ENCODE assay signal across 1 cellular context in the genomic region with DNA sequence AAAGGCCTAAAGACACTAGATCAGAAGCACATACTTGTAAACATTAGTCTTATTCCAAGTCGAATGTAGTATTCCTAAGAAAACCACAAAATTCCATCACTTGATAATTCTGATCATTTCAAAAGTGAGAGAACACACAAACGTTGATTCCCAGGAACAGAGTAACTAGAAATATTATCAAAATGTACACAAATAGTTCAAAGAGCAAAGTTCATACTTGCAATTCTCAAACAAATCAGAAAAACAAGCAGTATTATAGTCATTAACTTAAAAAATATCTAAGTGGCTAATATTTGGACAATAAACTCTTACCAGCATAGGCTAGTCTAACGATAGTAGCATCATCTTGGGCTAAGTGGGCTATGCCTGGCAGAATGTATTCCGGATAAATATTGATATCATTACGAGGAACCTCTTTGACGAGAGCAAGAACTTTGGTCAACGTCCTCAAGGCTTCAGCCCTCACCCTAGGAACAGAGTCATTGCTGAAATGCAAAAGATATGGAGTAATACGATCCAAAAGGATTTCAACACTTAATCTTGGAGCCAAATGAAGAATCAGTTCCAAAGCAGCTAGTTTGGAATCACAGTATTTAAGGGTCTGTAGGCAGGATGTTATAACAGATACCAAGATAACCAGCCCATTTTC.
A peak's percentile ranks its signal among the peaks of the same experiment; 100 is the strongest.
TF ChIP-seq lines count a peak whose summit lies in the region.

No MANE protein-coding gene starts in this region.

TF ChIP-seq in HepG2, 621 proteins besides CTCF, POLR2A, EP300 and RAD21:
- TF ChIP-seq, protein P1, sequence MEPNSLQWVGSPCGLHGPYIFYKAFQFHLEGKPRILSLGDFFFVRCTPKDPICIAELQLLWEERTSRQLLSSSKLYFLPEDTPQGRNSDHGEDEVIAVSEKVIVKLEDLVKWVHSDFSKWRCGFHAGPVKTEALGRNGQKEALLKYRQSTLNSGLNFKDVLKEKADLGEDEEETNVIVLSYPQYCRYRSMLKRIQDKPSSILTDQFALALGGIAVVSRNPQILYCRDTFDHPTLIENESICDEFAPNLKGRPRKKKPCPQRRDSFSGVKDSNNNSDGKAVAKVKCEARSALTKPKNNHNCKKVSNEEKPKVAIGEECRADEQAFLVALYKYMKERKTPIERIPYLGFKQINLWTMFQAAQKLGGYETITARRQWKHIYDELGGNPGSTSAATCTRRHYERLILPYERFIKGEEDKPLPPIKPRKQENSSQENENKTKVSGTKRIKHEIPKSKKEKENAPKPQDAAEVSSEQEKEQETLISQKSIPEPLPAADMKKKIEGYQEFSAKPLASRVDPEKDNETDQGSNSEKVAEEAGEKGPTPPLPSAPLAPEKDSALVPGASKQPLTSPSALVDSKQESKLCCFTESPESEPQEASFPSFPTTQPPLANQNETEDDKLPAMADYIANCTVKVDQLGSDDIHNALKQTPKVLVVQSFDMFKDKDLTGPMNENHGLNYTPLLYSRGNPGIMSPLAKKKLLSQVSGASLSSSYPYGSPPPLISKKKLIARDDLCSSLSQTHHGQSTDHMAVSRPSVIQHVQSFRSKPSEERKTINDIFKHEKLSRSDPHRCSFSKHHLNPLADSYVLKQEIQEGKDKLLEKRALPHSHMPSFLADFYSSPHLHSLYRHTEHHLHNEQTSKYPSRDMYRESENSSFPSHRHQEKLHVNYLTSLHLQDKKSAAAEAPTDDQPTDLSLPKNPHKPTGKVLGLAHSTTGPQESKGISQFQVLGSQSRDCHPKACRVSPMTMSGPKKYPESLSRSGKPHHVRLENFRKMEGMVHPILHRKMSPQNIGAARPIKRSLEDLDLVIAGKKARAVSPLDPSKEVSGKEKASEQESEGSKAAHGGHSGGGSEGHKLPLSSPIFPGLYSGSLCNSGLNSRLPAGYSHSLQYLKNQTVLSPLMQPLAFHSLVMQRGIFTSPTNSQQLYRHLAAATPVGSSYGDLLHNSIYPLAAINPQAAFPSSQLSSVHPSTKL (CRISPR knock-in tag; IDR thresholded peaks at IDR 0.05), result peak; percentile 35; the same call in 1 of the 2 replicates
- TF ChIP-seq ZEB1 (IDR thresholded peaks at IDR 0.05; ENCODE audit: insufficient replicate concordance, low read depth) (no peak), ZNF746 (CRISPR knock-in tag; IDR thresholded peaks at IDR 0.05) (no peak), ZNF333 (CRISPR knock-in tag; IDR thresholded peaks at IDR 0.05; ENCODE audit: borderline replicate concordance) (no peak), FOXJ3 (CRISPR knock-in tag; IDR thresholded peaks at IDR 0.05; ENCODE audit: borderline replicate concordance) (no peak), ZNF383 (CRISPR knock-in tag; IDR thresholded peaks at IDR 0.05; ENCODE audit: borderline replicate concordance) (no peak), BCL6 (CRISPR knock-in tag; IDR thresholded peaks at IDR 0.05) (peak; percentile 8; the same call in 1 of the 2 replicates), U2AF2 (IDR thresholded peaks at IDR 0.05; ENCODE audit: low read depth, low read length) (no peak), HNF4A (CRISPR knock-in tag; IDR thresholded peaks at IDR 0.05) (peak; percentile 58; the same call in 1 of the 2 replicates), SNRNP70 (IDR thresholded peaks at IDR 0.05; ENCODE audit: low read depth, low read length) (no peak), NR2F6 (IDR thresholded peaks at IDR 0.05) (0 out of 2 replicates have a peak, but pooled peaks have one; percentile 25), NR2F6 (CRISPR knock-in tag; IDR thresholded peaks at IDR 0.05) (no peak)
- TF ChIP-seq, protein P2, sequence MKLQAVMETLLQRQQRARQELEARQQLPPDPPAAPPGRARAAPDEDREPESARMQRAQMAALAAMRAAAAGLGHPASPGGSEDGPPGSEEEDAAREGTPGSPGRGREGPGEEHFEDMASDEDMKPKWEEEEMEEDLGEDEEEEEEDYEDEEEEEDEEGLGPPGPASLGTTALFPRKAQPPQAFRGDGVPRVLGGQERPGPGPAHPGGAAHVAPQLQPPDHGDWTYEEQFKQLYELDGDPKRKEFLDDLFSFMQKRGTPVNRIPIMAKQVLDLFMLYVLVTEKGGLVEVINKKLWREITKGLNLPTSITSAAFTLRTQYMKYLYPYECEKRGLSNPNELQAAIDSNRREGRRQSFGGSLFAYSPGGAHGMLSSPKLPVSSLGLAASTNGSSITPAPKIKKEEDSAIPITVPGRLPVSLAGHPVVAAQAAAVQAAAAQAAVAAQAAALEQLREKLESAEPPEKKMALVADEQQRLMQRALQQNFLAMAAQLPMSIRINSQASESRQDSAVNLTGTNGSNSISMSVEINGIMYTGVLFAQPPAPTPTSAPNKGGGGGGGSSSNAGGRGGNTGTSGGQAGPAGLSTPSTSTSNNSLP (IDR thresholded peaks at IDR 0.05; ENCODE audit: low read depth, low read length), result peak; percentile 39; the same call in 1 of the 2 replicates
